24 cellular contexts compared by ENCODE assay signal in the genomic region with DNA sequence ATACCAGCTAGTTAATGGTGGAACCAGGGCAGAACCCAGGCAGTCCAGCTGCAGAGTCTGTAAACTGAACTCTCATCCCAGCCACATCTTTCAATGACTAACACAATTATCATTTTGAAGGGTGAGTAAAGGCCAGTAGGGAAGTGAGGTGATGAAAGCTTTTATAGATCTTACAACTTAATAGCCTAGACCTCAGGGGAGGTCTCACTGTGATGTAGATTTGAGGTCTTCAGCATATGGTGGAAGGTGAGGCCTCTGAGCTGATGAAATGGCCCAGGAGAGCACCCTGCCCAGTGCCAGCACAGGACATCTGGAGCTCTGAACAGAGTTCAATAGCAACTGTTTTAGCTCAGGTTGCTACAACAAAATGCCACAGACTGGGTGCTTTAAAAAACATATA. TPM values are rescaled to one million over a fixed set of nuclear protein-coding genes. Genes with fewer than 3 reads are reported as not detected.
DNase-seq lines count a peak whose midpoint lies in the region; ATAC-seq, FAIRE-seq and TF ChIP-seq lines count a peak whose summit lies in the region.
"Had no signal": no experiment of that assay in that cellular context is flagged by ENCODE, and none has a peak within 500 bp of the region (broad histone marks: within the 10 kb centered on the region; RNA-seq: fewer than 3 reads in every experiment).

No MANE protein-coding gene starts in this region.

- ATAC-seq in GM18519 (IDR thresholded peaks at IDR 0.05; ENCODE audit: low FRiP score, unreplicated experiment): no peak
- ATAC-seq in HG02970 (IDR thresholded peaks at IDR 0.05; ENCODE audit: low FRiP score, unreplicated experiment): no peak
- ATAC-seq: esophagus mucosa had no signal

- H3K27me3 ChIP-seq in astrocyte (ENCODE audit: insufficient read depth, low read length): no peaks in the 10 kb centered on the region
- H3K27me3 ChIP-seq: SJSA1, tibial artery had no signal

- H3K4me1 Mint-ChIP-seq in astrocyte (ENCODE audit: low read depth, unreplicated experiment) (peaks cover 33% of the 10 kb centered on the region), HFFc6 (ENCODE audit: low read depth) (peaks cover 10% of the 10 kb centered on the region; the same call in 1 of the 2 replicates)
- H3K4me1 Mint-ChIP-seq: CD4-positive, alpha-beta memory T cell; nephron had no signal

- no peak overlapping the region for H3K27ac ChIP-seq in astrocyte (ENCODE audit: low read depth, low read length)
- H3K27ac ChIP-seq: HL-60, SJSA1, tibial artery had no signal

- peak overlapping the region; percentile 58 for H3K27ac Mint-ChIP-seq in astrocyte (ENCODE audit: unreplicated experiment)
- H3K27ac Mint-ChIP-seq in HFFc6: no peak overlapping the region
- H3K27ac Mint-ChIP-seq: CD4-positive, alpha-beta memory T cell; mesothelial cell of epicardium; nephron had no signal

- no peaks in the 10 kb centered on the region for H3K36me3 ChIP-seq in astrocyte (ENCODE audit: insufficient read depth, low read length)
- H3K36me3 ChIP-seq: HAP-1, SJSA1, tibial artery had no signal

- H3K9me3 ChIP-seq in astrocyte (ENCODE audit: insufficient read depth, low read depth, low read length): no peaks in the 10 kb centered on the region
- H3K9me3 ChIP-seq: HAP-1, SJSA1 had no signal

- H4K20me1 ChIP-seq in astrocyte (ENCODE audit: insufficient read depth, low read length): no peaks in the 10 kb centered on the region

- DNase-seq in Daoy (ENCODE audit: low read depth) (peak; percentile 67), LHCN-M2 (ENCODE audit: low read depth) (peak; percentile 63), astrocyte (ENCODE audit: low read depth) (peak; percentile 13), iris pigment epithelial cell (ENCODE audit: low read depth) (peak; percentile 25), HFFc6 (no peak), NCI-H146 treated with DMSO at 0.1 percent for 48 hours (lab: John Stamatoyannopoulos, UW; ENCODE audit: unreplicated experiment) (no peak)
- DNase-seq: activated CD4-positive, alpha-beta T cell treated with anti-CD3 and anti-CD28 coated beads, Interleukin-2, amount 50 U/mL, for 4 hours; amygdala; CD4-positive, alpha-beta memory T cell; effector CD4-positive, alpha-beta T cell; NCI-H1694; NCI-H226; OCI-M1; stimulated activated CD4-positive, alpha-beta T cell treated with anti-CD3 and anti-CD28 coated beads, Interleukin-2, amount 100 ng/mL, for 24 hours; stimulated activated naive CD4-positive, alpha-beta T cell treated with Interleukin-2 at 50 U/mL for 16 hours; tibial artery had no signal

- H3K4me3 ChIP-seq in astrocyte (ENCODE audit: insufficient read depth, low read depth, low read length): no peak overlapping the region
- H3K4me3 ChIP-seq: HAP-1, SJSA1, tibial artery had no signal

- no peak for FAIRE-seq in astrocyte (lab: Jason Lieb, UNC)

- H3K9me3 Mint-ChIP-seq in astrocyte (ENCODE audit: unreplicated experiment): no peaks in the 10 kb centered on the region
- H3K9me3 Mint-ChIP-seq in HFFc6: no peaks in the 10 kb centered on the region

- H3K4me3 Mint-ChIP-seq in astrocyte (ENCODE audit: unreplicated experiment) (no peak overlapping the region), HFFc6 (no peak overlapping the region)
- H3K4me3 Mint-ChIP-seq: CD4-positive, alpha-beta memory T cell; mesothelial cell of epicardium; nephron had no signal

- H3K79me2 ChIP-seq in astrocyte (ENCODE audit: insufficient read depth, low read length): no peaks in the 10 kb centered on the region

- peaks cover 14% of the 10 kb centered on the region for H3K4me1 ChIP-seq in astrocyte (ENCODE audit: insufficient read depth, low read length)
- H3K4me1 ChIP-seq: HAP-1, tibial artery had no signal

- no peak overlapping the region for H3K4me2 ChIP-seq in astrocyte (ENCODE audit: low read length)

- TF ChIP-seq CTCF in astrocyte (IDR thresholded peaks at IDR 0.05; ENCODE audit: insufficient read depth, low read depth, low read length) (no peak), HFFc6 (IDR thresholded peaks at IDR 0.05) (no peak)

- H3K36me3 Mint-ChIP-seq in astrocyte (ENCODE audit: low read depth, unreplicated experiment) (no peaks in the 10 kb centered on the region), HFFc6 (ENCODE audit: low read depth) (no peaks in the 10 kb centered on the region)
- H3K36me3 Mint-ChIP-seq: CD4-positive, alpha-beta memory T cell; mesothelial cell of epicardium had no signal

- peaks cover 5% of the 10 kb centered on the region for H3K27me3 Mint-ChIP-seq in astrocyte (ENCODE audit: low read depth, unreplicated experiment)
- peaks cover 13% of the 10 kb centered on the region for H3K27me3 Mint-ChIP-seq in HFFc6 (ENCODE audit: insufficient read depth)

- no peak overlapping the region for H2AFZ ChIP-seq in astrocyte (ENCODE audit: low read depth, low read length)

- no peak overlapping the region for H3K9ac ChIP-seq in astrocyte (ENCODE audit: low read length)

RNA-seq across cellular contexts. Expression of a gene that starts 44.8 kb away (rescaled TPM):
- total RNA-seq in Daoy (2014; rRNA removed; shearing (Covaris generic)): 5.6 TPM in 2 replicates
- 4.8 and 5.6 TPM in 2 replicates for total RNA-seq in LHCN-M2 (2014; rRNA removed)
- 1.8 TPM for polyA plus RNA-seq in LHCN-M2 (2012)
- 21.5 and 21.7 TPM in 2 replicates for total RNA-seq in astrocyte
- 1 to 10 TPM; 3.4 to 6.6 (median 4.4) TPM for total RNA-seq in HFFc6 (2021; fragmentation: NEBNext Ultra II Directional; extraction: Animal tissue kit (Norgen Biotek cat#: 25700))

Comparison
In these comparisons a context has a peak if more than half of its experiments do, and no peak if none do; other contexts are left out.
1. DNase-seq: peak in Daoy (single experiment), LHCN-M2 (single experiment), astrocyte (single experiment) and iris pigment epithelial cell (single experiment); none in HFFc6 (single experiment) and NCI-H146 treated with DMSO at 0.1 percent for 48 hours (single experiment).